8 cellular contexts compared by ENCODE assay signal in the genomic region with DNA sequence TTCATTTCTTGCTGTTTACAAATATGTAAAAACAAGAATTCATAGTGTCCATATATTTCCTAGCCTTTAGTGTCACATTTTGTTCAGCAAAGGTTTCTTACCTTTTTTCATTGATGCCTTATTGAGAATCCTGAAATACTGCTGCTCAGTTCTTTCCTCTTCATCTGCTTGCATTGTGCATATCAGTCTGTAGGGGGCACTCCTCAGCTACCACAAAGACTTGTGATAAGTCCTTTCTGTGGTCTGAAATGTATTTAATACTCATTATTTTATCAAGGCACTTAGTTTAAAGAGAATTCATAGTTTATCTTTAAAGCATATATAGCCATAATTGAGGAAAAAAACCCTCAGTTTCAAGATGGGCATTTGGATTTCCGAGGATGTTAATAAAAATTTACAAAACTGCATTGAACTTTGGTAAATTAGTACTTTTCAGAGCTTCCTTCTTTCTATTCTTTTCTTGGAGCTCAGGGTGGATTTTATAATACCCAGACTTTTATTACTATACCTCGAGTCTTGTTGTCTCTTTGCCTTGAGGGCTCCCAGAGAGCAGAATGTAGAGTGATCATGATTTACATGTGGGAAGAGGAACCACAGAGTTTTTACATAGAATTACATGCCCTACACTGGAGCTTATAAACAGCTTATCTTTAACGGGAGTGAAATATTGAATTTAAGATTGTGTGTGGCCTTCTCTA.
A peak's percentile ranks its signal among the peaks of the same experiment; 100 is the strongest.
DNase-seq lines count a peak whose midpoint lies in the region; ATAC-seq and TF ChIP-seq lines count a peak whose summit lies in the region.

No MANE protein-coding gene starts in this region.

- TF ChIP-seq CTCF in AG04449 (IDR thresholded peaks at IDR 0.05; ENCODE audit: insufficient read depth, low read length, missing control alignments): peak; percentile 75
- TF ChIP-seq CTCF in WI38 (IDR thresholded peaks at IDR 0.05; ENCODE audit: low read depth, low read length): 0 out of 2 replicates have a peak, but pooled peaks have one; percentile 13

- H3K4me1 Mint-ChIP-seq in activated T-helper 17 cell treated with anti-CD3 and anti-CD28 coated beads, Interleukin-2, amount 50 U/mL, for 72 hours: peaks cover 7% of the 10 kb centered on the region

- CTCF ChIA-PET in AG04449 (lab: Yijun Ruan, JAX): interaction anchor here (0.8 to 2.9 kb wide), 17 partner anchors 10 to 1114 kb away, joined by 3 to 10 read pairs (median 4); no protein-coding TSS in a partner anchor

- H3K27ac Mint-ChIP-seq in activated T-helper 17 cell treated with anti-CD3 and anti-CD28 coated beads, Interleukin-2, amount 50 U/mL, for 72 hours: no peak overlapping the region

- H3K27ac ChIP-seq in effector memory CD4-positive, alpha-beta T cell (ENCODE audit: insufficient read depth, low read length, poor library complexity, severe bottlenecking): no peak overlapping the region

- no peaks in the 10 kb centered on the region for H3K36me3 Mint-ChIP-seq in activated T-helper 17 cell treated with anti-CD3 and anti-CD28 coated beads, Interleukin-2, amount 50 U/mL, for 72 hours (ENCODE audit: low read depth)

- DNase-seq in AG04449 (ENCODE audit: low read depth, low spot score) (peak; percentile 49), GM04503 (ENCODE audit: low read depth) (peak; percentile 29), NCI-H2081 (lab: John Stamatoyannopoulos, UW) (peak; percentile 73 to 74), hepatic stellate cell (ENCODE audit: low spot score) (peak; percentile 11)
- DNase-seq in stimulated activated CD4-positive, alpha-beta T cell treated with anti-CD3 and anti-CD28 coated beads, Interleukin-4, amount 100 ng/mL, for 24 hours: peak; percentile 32
- no peak for DNase-seq in effector memory CD4-positive, alpha-beta T cell

- H3K9me3 ChIP-seq in effector memory CD4-positive, alpha-beta T cell (ENCODE audit: control insufficient read depth, low read length): no peaks in the 10 kb centered on the region

- no peaks in the 10 kb centered on the region for H3K4me1 ChIP-seq in effector memory CD4-positive, alpha-beta T cell (ENCODE audit: control insufficient read depth, insufficient read depth, low read length, poor library complexity, severe bottlenecking)

- no peaks in the 10 kb centered on the region for H3K9me3 Mint-ChIP-seq in activated T-helper 17 cell treated with anti-CD3 and anti-CD28 coated beads, Interleukin-2, amount 50 U/mL, for 72 hours

- POLR2A ChIA-PET in AG04449 (lab: Yijun Ruan, JAX): no interaction called here

- no peak overlapping the region for H3K4me3 Mint-ChIP-seq in activated T-helper 17 cell treated with anti-CD3 and anti-CD28 coated beads, Interleukin-2, amount 50 U/mL, for 72 hours

- H3K36me3 ChIP-seq in effector memory CD4-positive, alpha-beta T cell (ENCODE audit: control insufficient read depth, insufficient read depth, low read length): no peaks in the 10 kb centered on the region

- H3K4me3 ChIP-seq in AG04449 (ENCODE audit: low read depth, low read length) (no peak overlapping the region), WI38 (ENCODE audit: low read depth, low read length) (no peak overlapping the region)
- H3K4me3 ChIP-seq in effector memory CD4-positive, alpha-beta T cell (ENCODE audit: insufficient read depth, low read depth, low read length, poor library complexity, severe bottlenecking): no peak overlapping the region

- H3K27me3 Mint-ChIP-seq in activated T-helper 17 cell treated with anti-CD3 and anti-CD28 coated beads, Interleukin-2, amount 50 U/mL, for 72 hours: peaks cover 36% of the 10 kb centered on the region

- H3K27me3 ChIP-seq in effector memory CD4-positive, alpha-beta T cell (replicated peaks; ENCODE audit: control insufficient read depth, insufficient read depth, low read length, poor library complexity, severe bottlenecking): no peaks in the 10 kb centered on the region

- no peak for ATAC-seq in activated T-helper 17 cell treated with anti-CD3 and anti-CD28 coated beads, Interleukin-2, amount 50 U/mL, for 72 hours (replicated peaks)

Comparison
In these comparisons a context has a peak if more than half of its experiments do, and no peak if none do; other contexts are left out.
1. DNase-seq: peak in AG04449 (single experiment), GM04503 (single experiment), NCI-H2081 (2 of 2), hepatic stellate cell (single experiment) and stimulated activated CD4-positive, alpha-beta T cell treated with anti-CD3 and anti-CD28 coated beads, Interleukin-4, amount 100 ng/mL, for 24 hours (single experiment); none in effector memory CD4-positive, alpha-beta T cell (0 of 3).